1 cellular context compared by ENCODE assay signal in the genomic region with DNA sequence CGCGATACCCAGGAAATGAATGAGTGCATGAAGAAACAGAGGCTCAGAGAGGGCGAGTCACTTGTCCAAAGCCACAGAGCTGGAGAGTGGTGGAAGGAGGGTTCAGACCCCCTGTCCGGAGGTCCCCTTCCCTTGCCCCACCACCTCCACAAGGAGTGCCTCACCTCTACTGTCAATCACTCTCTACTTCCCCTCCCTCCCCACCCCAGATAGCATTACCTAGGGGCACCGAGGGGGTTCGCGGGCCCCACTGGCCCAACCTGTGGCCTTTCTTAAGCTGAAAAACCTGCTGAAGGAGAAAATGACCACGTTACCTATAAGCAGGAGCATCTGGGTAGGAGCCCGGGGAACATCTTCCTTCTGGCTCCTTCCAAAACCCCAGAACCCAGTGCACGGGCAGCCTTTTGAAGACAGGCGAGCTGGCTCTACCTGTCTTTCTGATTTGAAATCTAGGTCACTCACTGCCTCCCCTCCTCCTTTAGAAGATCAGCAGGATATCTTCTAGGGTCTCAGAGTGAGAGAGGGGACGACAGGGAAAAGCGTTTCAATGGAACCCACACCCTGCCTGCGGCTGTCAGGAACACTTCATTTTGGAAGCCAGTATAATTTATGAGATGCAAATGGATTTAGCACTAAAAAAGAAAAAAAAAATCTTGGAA.
TF ChIP-seq lines count a peak whose summit lies in the region.

No MANE protein-coding gene starts in this region.

TF ChIP-seq in A549, 52 proteins besides CTCF, POLR2A, EP300 and RAD21 (continued from another document):
- TF ChIP-seq, protein P1, sequence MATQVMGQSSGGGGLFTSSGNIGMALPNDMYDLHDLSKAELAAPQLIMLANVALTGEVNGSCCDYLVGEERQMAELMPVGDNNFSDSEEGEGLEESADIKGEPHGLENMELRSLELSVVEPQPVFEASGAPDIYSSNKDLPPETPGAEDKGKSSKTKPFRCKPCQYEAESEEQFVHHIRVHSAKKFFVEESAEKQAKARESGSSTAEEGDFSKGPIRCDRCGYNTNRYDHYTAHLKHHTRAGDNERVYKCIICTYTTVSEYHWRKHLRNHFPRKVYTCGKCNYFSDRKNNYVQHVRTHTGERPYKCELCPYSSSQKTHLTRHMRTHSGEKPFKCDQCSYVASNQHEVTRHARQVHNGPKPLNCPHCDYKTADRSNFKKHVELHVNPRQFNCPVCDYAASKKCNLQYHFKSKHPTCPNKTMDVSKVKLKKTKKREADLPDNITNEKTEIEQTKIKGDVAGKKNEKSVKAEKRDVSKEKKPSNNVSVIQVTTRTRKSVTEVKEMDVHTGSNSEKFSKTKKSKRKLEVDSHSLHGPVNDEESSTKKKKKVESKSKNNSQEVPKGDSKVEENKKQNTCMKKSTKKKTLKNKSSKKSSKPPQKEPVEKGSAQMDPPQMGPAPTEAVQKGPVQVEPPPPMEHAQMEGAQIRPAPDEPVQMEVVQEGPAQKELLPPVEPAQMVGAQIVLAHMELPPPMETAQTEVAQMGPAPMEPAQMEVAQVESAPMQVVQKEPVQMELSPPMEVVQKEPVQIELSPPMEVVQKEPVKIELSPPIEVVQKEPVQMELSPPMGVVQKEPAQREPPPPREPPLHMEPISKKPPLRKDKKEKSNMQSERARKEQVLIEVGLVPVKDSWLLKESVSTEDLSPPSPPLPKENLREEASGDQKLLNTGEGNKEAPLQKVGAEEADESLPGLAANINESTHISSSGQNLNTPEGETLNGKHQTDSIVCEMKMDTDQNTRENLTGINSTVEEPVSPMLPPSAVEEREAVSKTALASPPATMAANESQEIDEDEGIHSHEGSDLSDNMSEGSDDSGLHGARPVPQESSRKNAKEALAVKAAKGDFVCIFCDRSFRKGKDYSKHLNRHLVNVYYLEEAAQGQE (IDR thresholded peaks at IDR 0.05), result no peak
- TF ChIP-seq GATA3 (IDR thresholded peaks at IDR 0.05; ENCODE audit: borderline replicate concordance), result no peak
- TF ChIP-seq RNF2 (IDR thresholded peaks at IDR 0.05; ENCODE audit: borderline replicate concordance, low read depth), result no peak
